ENCODE assay signal across 14 cellular contexts in genomic region chr15:78057803-78058202, GRCh38. TPM values are rescaled to one million over a fixed set of nuclear protein-coding genes. Genes with fewer than 3 reads are reported as not detected.
DNase-seq lines count a peak whose midpoint lies in the region; ATAC-seq, FAIRE-seq and TF ChIP-seq lines count a peak whose summit lies in the region.
"Had no signal": no experiment of that assay in that cellular context is flagged by ENCODE, and none has a peak within 500 bp of the region (broad histone marks: within the 10 kb centered on the region; RNA-seq: fewer than 3 reads in every experiment).

No MANE protein-coding gene starts in this region.

- CTCF ChIA-PET in A549 (lab: Yijun Ruan, JAX) (interaction anchor here (0.6 to 1.8 kb wide), 4 partner anchors 10 to 58 kb away, joined by 3 to 11 read pairs (median 4); no protein-coding TSS in a partner anchor), HEK293T (lab: Yijun Ruan, JAX) (interaction anchor here (0.6 to 0.7 kb wide), 2 partner anchors 9 to 1529 kb away, joined by 4 to 9 read pairs; no protein-coding TSS in a partner anchor)

- H4K20me1 ChIP-seq in KMS-11 (ENCODE audit: insufficient read depth) (no peaks in the 10 kb centered on the region), osteoblast (ENCODE audit: insufficient read depth, low read length) (peaks cover 4% of the 10 kb centered on the region)

- TF ChIP-seq POLR2A in A549 (IDR thresholded peaks at IDR 0.05; ENCODE audit: low read length) (no peak), body of pancreas (IDR thresholded peaks at IDR 0.05) (no peak)

- H3K4me3 ChIP-seq in A549 (no peak overlapping the region), KMS-11 (IDR thresholded peaks at IDR 0.05; ENCODE audit: insufficient read depth, low read depth, low read length) (no peak overlapping the region), body of pancreas (no peak overlapping the region), osteoblast (ENCODE audit: insufficient read depth, low read length) (no peak overlapping the region)
- H3K4me3 ChIP-seq: heart right ventricle, K562 had no signal

- H2AFZ ChIP-seq in KMS-11 (ENCODE audit: low read depth) (no peak overlapping the region), osteoblast (ENCODE audit: low read length) (no peak overlapping the region)

- no peak for ATAC-seq in A549
- no peak for ATAC-seq in body of pancreas
- ATAC-seq in HG02981 (IDR thresholded peaks at IDR 0.05; ENCODE audit: unreplicated experiment) = no peak
- no peak for ATAC-seq in HG03521 (IDR thresholded peaks at IDR 0.05; ENCODE audit: unreplicated experiment)
- ATAC-seq: heart right ventricle, K562 had no signal

- H3K9ac ChIP-seq in KMS-11 = no peak overlapping the region

- TF ChIP-seq EP300 in A549 (IDR thresholded peaks at IDR 0.05) = no peak

- H3K9me3 ChIP-seq in A549 (no peaks in the 10 kb centered on the region), body of pancreas (no peaks in the 10 kb centered on the region), osteoblast (ENCODE audit: low read depth, low read length) (no peaks in the 10 kb centered on the region)
- H3K9me3 ChIP-seq: heart right ventricle had no signal

- H3K4me1 ChIP-seq in A549 (peaks cover 44% of the 10 kb centered on the region), KMS-11 (ENCODE audit: low read depth, poor library complexity, severe bottlenecking) (peaks cover 73% of the 10 kb centered on the region), body of pancreas (peaks cover 65% of the 10 kb centered on the region), osteoblast (ENCODE audit: insufficient read depth, low read length) (peaks cover 40% of the 10 kb centered on the region)

- H3K27ac ChIP-seq in A549 = peak overlapping the region; percentile 13 to 78; a peak in 4 of 6 replicates
- peak overlapping the region; percentile 55; the same call in 1 of the 2 replicates for H3K27ac ChIP-seq in KMS-11
- H3K27ac ChIP-seq in body of pancreas = peak overlapping the region in 3 of 4 donors; percentile 55 to 83 (median 74)
- H3K27ac ChIP-seq in osteoblast (ENCODE audit: low read depth, low read length) = peak overlapping the region; percentile 82

- H3K4me2 ChIP-seq in A549 (no peak overlapping the region), KMS-11 (peak overlapping the region; percentile 83; the same call in 1 of the 2 replicates), osteoblast (ENCODE audit: insufficient read depth, low read length) (no peak overlapping the region)

- POLR2A ChIA-PET in A549 (lab: Yijun Ruan, JAX) (no interaction called here), HEK293T (lab: Yijun Ruan, JAX) (no interaction called here)

- intact Hi-C loops in body of pancreas (cut with DNase I) = no loop called here

- TF ChIP-seq RAD21 in A549 (conservative IDR thresholded peaks at IDR 0.05 in 1 of 2, IDR thresholded peaks at IDR 0.05 in 1 of 2) = no peak

- 90% methylated on average over 5 of the region's 5 CpGs for whole genome bisulfite sequencing in A549 (ENCODE audit: missing lambda C conversion rate)
- 92 to 96% methylated on average over 5 of the region's 5 CpGs for WGBS in body of pancreas, 2 donors

- H3K36me3 ChIP-seq in KMS-11 (ENCODE audit: insufficient read depth) = no peaks in the 10 kb centered on the region
- peaks cover 0 to 2% of the 10 kb centered on the region in 2 donors for H3K36me3 ChIP-seq in body of pancreas (replicated peaks in 1 of 2; ENCODE audit: insufficient read depth in 1 of 2, low read depth in 2 of 2)
- H3K36me3 ChIP-seq in osteoblast (ENCODE audit: insufficient read depth, low read length) = peaks cover 9% of the 10 kb centered on the region

- no peak for FAIRE-seq in A549 (lab: Jason Lieb, UNC)

- H3K27me3 ChIP-seq in KMS-11 (ENCODE audit: insufficient read depth, low read depth) = no peaks in the 10 kb centered on the region
- H3K27me3 ChIP-seq in body of pancreas = no peaks in the 10 kb centered on the region
- H3K27me3 ChIP-seq in osteoblast (ENCODE audit: insufficient read depth, low read length) = no peaks in the 10 kb centered on the region
- H3K27me3 ChIP-seq: heart right ventricle had no signal

- DNase-seq in A549 (ENCODE audit: low read depth in 1 of 2, low spot score in 1 of 2) (no peak), body of pancreas (peak in 1 of 4 donors; percentile 2), osteoblast (ENCODE audit: insufficient read length, low spot score, missing footprints) (no peak), HEK293T (ENCODE audit: extremely low spot score) (no peak)
- DNase-seq in stimulated activated CD4-positive, alpha-beta T cell treated with anti-CD3 and anti-CD28 coated beads, Interleukin-2, amount 100 ng/mL, for 24 hours = no peak
- DNase-seq: activated naive CD4-positive, alpha-beta T cell treated with anti-CD3 and anti-CD28 coated beads, Interleukin-2, amount 50 U/mL, for 16 hours; effector CD8-positive, alpha-beta T cell; H7; heart right ventricle had no signal

- H3K79me2 ChIP-seq in KMS-11 (ENCODE audit: insufficient read depth, low read depth) = peaks cover 59% of the 10 kb centered on the region; the same call in 1 of the 2 replicates
- H3K79me2 ChIP-seq in osteoblast (ENCODE audit: insufficient read depth, low read length) = peaks cover 95% of the 10 kb centered on the region

- TF ChIP-seq CTCF in A549 (IDR thresholded peaks at IDR 0.05) (no peak), KMS-11 (conservative IDR thresholded peaks at IDR 0.05; ENCODE audit: low read depth, low read length) (no peak), body of pancreas (IDR thresholded peaks at IDR 0.05) (no peak), osteoblast (IDR thresholded peaks at IDR 0.05; ENCODE audit: extremely low read depth, low read depth, low read length) (no peak)

TF ChIP-seq in A549, 52 proteins besides CTCF, POLR2A, EP300 and RAD21 (continues in another document):
- TF ChIP-seq HDAC2 (IDR thresholded peaks at IDR 0.05) = no peak
- TF ChIP-seq HOXB13 (CRISPR knock-in tag; IDR thresholded peaks at IDR 0.05; ENCODE audit: low read depth) = no peak
- no peak for TF ChIP-seq RFX5 (IDR thresholded peaks at IDR 0.05)
- no peak for TF ChIP-seq ZC3H11A (IDR thresholded peaks at IDR 0.05)
- TF ChIP-seq HMGXB4 (CRISPR knock-in tag; IDR thresholded peaks at IDR 0.05; ENCODE audit: borderline replicate concordance) = no peak
- no peak for TF ChIP-seq SREBF2 (IDR thresholded peaks at IDR 0.05)
- no peak for TF ChIP-seq JUN (IDR thresholded peaks at IDR 0.05)
- TF ChIP-seq KDM1A (IDR thresholded peaks at IDR 0.05; ENCODE audit: low read depth) = no peak
- TF ChIP-seq FOSL2 (IDR thresholded peaks at IDR 0.05) = no peak
- TF ChIP-seq FOSL2 (CRISPR knock-in tag; IDR thresholded peaks at IDR 0.05) = no peak
- no peak for TF ChIP-seq RNF2 (IDR thresholded peaks at IDR 0.05; ENCODE audit: borderline replicate concordance, low read depth)

TF ChIP-seq in HEK293T, 16 proteins besides CTCF, POLR2A, EP300 and RAD21:
- TF ChIP-seq BHLHE40 (IDR thresholded peaks at IDR 0.05; ENCODE audit: borderline replicate concordance) (no peak), LEF1 (IDR thresholded peaks at IDR 0.05; ENCODE audit: borderline replicate concordance) (no peak), FOXK2 (IDR thresholded peaks at IDR 0.05) (no peak), TARDBP (IDR thresholded peaks at IDR 0.05) (no peak), L3MBTL2 (conservative IDR thresholded peaks at IDR 0.05) (no peak), ZNF384 (IDR thresholded peaks at IDR 0.05) (no peak), CTBP1 (IDR thresholded peaks at IDR 0.05; ENCODE audit: borderline replicate concordance) (no peak), HDGF (IDR thresholded peaks at IDR 0.05; ENCODE audit: borderline replicate concordance) (no peak), FOXM1 (IDR thresholded peaks at IDR 0.05; ENCODE audit: borderline replicate concordance) (no peak), PKNOX1 (IDR thresholded peaks at IDR 0.05) (no peak), SUZ12 (IDR thresholded peaks at IDR 0.05) (no peak), FOXA1 (IDR thresholded peaks at IDR 0.05) (no peak), SP1 (IDR thresholded peaks at IDR 0.05) (no peak)

RNA-seq across cellular contexts. Expression of gene TBC1D2B, which starts 19.7 kb away (rescaled TPM):
- polyA plus RNA-seq in A549 (2011; rRNA removed) = 13.9 and 14.9 TPM in 2 replicates
- polyA plus RNA-seq in A549 (2012; cell fraction: cytosol; rRNA removed) = 9.4 and 11.8 TPM in 2 replicates
- 34.3 and 50.0 TPM in 2 replicates for polyA plus RNA-seq in A549 (2012; cell fraction: nucleus; rRNA removed)
- polyA plus RNA-seq in A549 (2017; fragmentation: RNase III; extraction: RNeasy Plus Mini Kit Qiagen cat#74134 plus additional on column Dnase treatment) = 11.4 to 13.6 TPM (median 12.6 TPM) in 3 replicates
- 18.8 and 19.0 TPM in 2 replicates for polyA minus RNA-seq in A549 (2011; rRNA and poly(A)+ RNA removed)
- 10 to 100 TPM; 35.6 to 42.3 TPM for total RNA-seq in body of pancreas
- 57.8 and 58.3 TPM in 2 replicates for total RNA-seq in osteoblast

RNA-seq across cellular contexts. Expression of gene SH2D7, which starts 34.6 kb away (rescaled TPM):
- not detected in 2 replicates for polyA plus RNA-seq in A549 (2011; rRNA removed)
- polyA plus RNA-seq in A549 (2012; cell fraction: cytosol; rRNA removed) = not detected in 2 replicates
- not detected in 2 replicates for polyA plus RNA-seq in A549 (2012; cell fraction: nucleus; rRNA removed)
- polyA plus RNA-seq in A549 (2017; fragmentation: RNase III; extraction: RNeasy Plus Mini Kit Qiagen cat#74134 plus additional on column Dnase treatment) = not detected in 3 replicates
- not detected in 2 replicates for polyA minus RNA-seq in A549 (2011; rRNA and poly(A)+ RNA removed)
- total RNA-seq in body of pancreas = not detected
- not detected in 2 replicates for total RNA-seq in osteoblast
- total RNA-seq: H7, heart right ventricle, K562, RPMI7951 had no signal
- polyA plus RNA-seq: heart right ventricle, K562 had no signal
